In genomic region chrX:154602226-154602625, GRCh38 we compare ENCODE assay signal across 23 cellular contexts. TPM values are rescaled to one million over a fixed set of nuclear protein-coding genes. Genes with fewer than 3 reads are reported as not detected.
"Had no signal": no experiment of that assay in that cellular context is flagged by ENCODE, and none has a peak within 500 bp of the region (broad histone marks: within the 10 kb centered on the region; RNA-seq: fewer than 3 reads in every experiment).

No MANE protein-coding gene starts in this region.

- DNase-seq: effector memory CD4-positive, alpha-beta T cell; heart left ventricle; hippocampal formation; kidney glomerular epithelial cell; mammary epithelial cell; occipital lobe; psoas muscle; retina; right lobe of liver; stimulated activated CD4-positive, alpha-beta T cell treated with anti-CD3 and anti-CD28 coated beads, Interleukin-4, amount 100 ng/mL, for 1 hour; tibial artery; upper lobe of right lung had no signal

- ATAC-seq: esophagus mucosa; heart left ventricle; psoas muscle; stimulated activated memory B cell treated with anti-CD40 and anti-IgM and Interleukin-4, amounts not matched to agents 10 μg/mL and 1 μg/mL and 100 μg/mL, for 72 hours; upper lobe of right lung had no signal

- H3K27ac ChIP-seq: heart left ventricle, parathyroid adenoma, psoas muscle, right lobe of liver, tibial artery, upper lobe of right lung, vagina had no signal

RNA-seq across cellular contexts. Expression of gene CTAG1B, which starts 16.9 kb away (rescaled TPM):
- total RNA-seq: esophagus mucosa, fibroblast of lung, frontal cortex, glomerular endothelial cell, heart left ventricle, lower leg skin, mammary epithelial cell, mucosa of gallbladder, myocyte, occipital lobe, psoas muscle, right lobe of liver, temporal lobe, upper lobe of right lung, vagina had no signal

RNA-seq across cellular contexts. Expression of gene CTAG1A, which starts 17.3 kb away (rescaled TPM):
- total RNA-seq: esophagus mucosa, fibroblast of lung, frontal cortex, glomerular endothelial cell, heart left ventricle, lower leg skin, mammary epithelial cell, mucosa of gallbladder, myocyte, occipital lobe, psoas muscle, right lobe of liver, temporal lobe, upper lobe of right lung, vagina had no signal

RNA-seq across cellular contexts. Expression of gene CTAG2, which starts 51.2 kb away (rescaled TPM):
- total RNA-seq: esophagus mucosa, fibroblast of lung, frontal cortex, glomerular endothelial cell, lower leg skin, mammary epithelial cell, mucosa of gallbladder, myocyte, occipital lobe, right lobe of liver, temporal lobe, upper lobe of right lung, vagina had no signal
